ENCODE assay signal across 27 cellular contexts in the genomic region with DNA sequence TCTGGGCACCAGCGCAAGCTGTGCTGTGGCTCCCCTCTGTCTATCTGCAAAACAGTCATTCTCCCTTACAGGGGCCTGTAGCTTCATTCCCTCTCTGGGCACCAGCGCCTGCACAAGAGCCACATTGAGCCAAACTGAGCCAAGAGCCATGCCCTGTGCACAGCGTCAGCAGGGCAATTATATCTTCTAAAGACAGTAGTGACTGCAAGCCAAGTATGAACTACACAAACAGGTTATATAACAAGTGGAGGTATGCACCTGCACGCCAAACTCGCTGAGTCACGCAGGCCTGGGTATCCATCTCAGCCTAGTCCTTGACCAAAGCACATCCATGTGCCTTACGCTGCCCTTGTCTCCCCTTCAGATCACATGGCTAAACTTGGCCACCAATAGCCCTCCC.
"Had no signal": no experiment of that assay in that cellular context is flagged by ENCODE, and none has a peak within 500 bp of the region (broad histone marks: within the 10 kb centered on the region; RNA-seq: fewer than 3 reads in every experiment).

No MANE protein-coding gene starts in this region.

- H3K4me3 ChIP-seq: adrenal gland, body of pancreas, breast epithelium, MG63, Peyer's patch had no signal

- FAIRE-seq: astrocyte had no signal

- H3K36me3 Mint-ChIP-seq: activated naive CD4-positive, alpha-beta T cell treated with anti-CD3 and anti-CD28 coated beads, Interleukin-2, amount 50 U/mL, for 72 hours had no signal

- H3K9me3 Mint-ChIP-seq: activated T-cell treated with anti-CD3 and anti-CD28 coated beads, Interleukin-2, amount 50 U/mL, for 24 hours had no signal

- H3K9me3 ChIP-seq: adrenal gland, body of pancreas, Peyer's patch had no signal

- H3K27me3 Mint-ChIP-seq: activated CD8-positive, alpha-beta T cell treated with anti-CD3 and anti-CD28 coated beads for 36 hours had no signal

- H3K27ac ChIP-seq: adrenal gland, body of pancreas, breast epithelium, Peyer's patch had no signal

- H3K36me3 ChIP-seq: adrenal gland, breast epithelium, Peyer's patch had no signal

- H3K27ac Mint-ChIP-seq: activated CD4-positive, alpha-beta T cell treated with anti-CD3 and anti-CD28 coated beads, Interleukin-2, amount 10 ng/mL, durations not matched to agents 24 days and 14 days; activated CD8-positive, alpha-beta T cell treated with anti-CD3 and anti-CD28 coated beads for 36 hours; activated naive CD4-positive, alpha-beta T cell treated with anti-CD3 and anti-CD28 coated beads for 36 hours; activated naive CD4-positive, alpha-beta T cell treated with anti-CD3 and anti-CD28 coated beads, Interleukin-2, amount 50 U/mL, for 72 hours; activated T-cell treated with anti-CD3 and anti-CD28 coated beads, Interleukin-2, amount 50 U/mL, for 24 hours; activated T-helper 2 cell treated with anti-CD3 and anti-CD28 coated beads, Interferon-gamma antibody, Interleukin-2, Interleukin-4, amounts not matched to agents 10 μg/mL and 5 μg/mL and 100 μg/mL, durations not matched to agents 14 hours and 24 hours and 36 hours had no signal

- DNase-seq: activated CD4-positive, alpha-beta T cell treated with anti-CD3 and anti-CD28 coated beads, Interleukin-2, amount 10 ng/mL, durations not matched to agents 24 days and 14 days; activated CD4-positive, alpha-beta T cell treated with anti-CD3 and anti-CD28 coated beads, Interleukin-2, amount 50 U/mL, for 4 hours; activated CD8-positive, alpha-beta T cell treated with anti-CD3 and anti-CD28 coated beads for 36 hours; activated gamma-delta T cell; activated naive CD4-positive, alpha-beta T cell treated with anti-CD3 and anti-CD28 coated beads for 36 hours; activated T-cell treated with anti-CD3 and anti-CD28 coated beads, Interleukin-2, amount 50 U/mL, for 24 hours; adrenal gland; body of pancreas; Kasumi-1; KG1; MG63; MV-4-11; NCI-H1092; NCI-H1436 treated with DMSO at 0.1 percent for 48 hours; NCI-H1694 treated with DMSO at 0.1 percent for 48 hours; NCI-H2029; NCI-H345; NCI-H524 treated with DMSO at 0.1 percent for 48 hours; Peyer's patch; RPMI8226; SIG-M5; T1000 had no signal

- ATAC-seq: activated CD8-positive, alpha-beta T cell treated with anti-CD3 and anti-CD28 coated beads for 36 hours; activated naive CD4-positive, alpha-beta T cell treated with anti-CD3 and anti-CD28 coated beads, Interleukin-2, amount 50 U/mL, for 72 hours; body of pancreas; Right ventricle myocardium inferior had no signal

- H3K4me1 Mint-ChIP-seq: activated CD4-positive, alpha-beta T cell treated with anti-CD3 and anti-CD28 coated beads, Interleukin-2, amount 10 ng/mL, durations not matched to agents 24 days and 14 days had no signal

- H3K4me1 ChIP-seq: adrenal gland, body of pancreas, breast epithelium, Peyer's patch had no signal

- H3K27me3 ChIP-seq: adrenal gland, body of pancreas, breast epithelium, MG63, Peyer's patch had no signal

- H3K4me3 Mint-ChIP-seq: activated CD4-positive, alpha-beta T cell treated with anti-CD3 and anti-CD28 coated beads, Interleukin-2, amount 10 ng/mL, durations not matched to agents 24 days and 14 days; activated CD8-positive, alpha-beta T cell treated with anti-CD3 and anti-CD28 coated beads for 36 hours; activated naive CD4-positive, alpha-beta T cell treated with anti-CD3 and anti-CD28 coated beads for 36 hours; activated T-cell treated with anti-CD3 and anti-CD28 coated beads, Interleukin-2, amount 50 U/mL, for 24 hours had no signal
